17 cellular contexts compared by ENCODE assay signal in genomic region chr1:209158851-209159250, GRCh38.
A peak's percentile ranks its signal among the peaks of the same experiment; 100 is the strongest.
DNase-seq lines count a peak whose midpoint lies in the region; ATAC-seq and TF ChIP-seq lines count a peak whose summit lies in the region.
"Had no signal": no experiment of that assay in that cellular context is flagged by ENCODE, and none has a peak within 500 bp of the region (broad histone marks: within the 10 kb centered on the region; RNA-seq: fewer than 3 reads in every experiment).

No MANE protein-coding gene starts in this region.

- H3K27me3 Mint-ChIP-seq in glutamatergic neuron (ENCODE audit: unreplicated experiment): peaks cover 4% of the 10 kb centered on the region

- no peak overlapping the region; the same call in 1 of the 2 replicates for H3K9ac ChIP-seq in HUES64 (ENCODE audit: low read depth, low read length)
- no peak overlapping the region for H3K9ac ChIP-seq in colonic mucosa (ENCODE audit: low read depth in 2 of 2, low read length in 2 of 2)

- intact Hi-C loops in colonic mucosa (cut with DNase I): no loop called here

- H3K36me3 ChIP-seq in HUES64 (ENCODE audit: insufficient read depth, low read length) (no peaks in the 10 kb centered on the region), colonic mucosa (no peaks in the 10 kb centered on the region)
- H3K36me3 ChIP-seq: MG63 had no signal

- no peaks in the 10 kb centered on the region for H3K36me3 Mint-ChIP-seq in glutamatergic neuron (ENCODE audit: unreplicated experiment)

- TF ChIP-seq CTCF in glutamatergic neuron (IDR thresholded peaks at IDR 0.05; ENCODE audit: partially characterized antibody, unreplicated experiment) (no peak), colonic mucosa (IDR thresholded peaks at IDR 0.05) (no peak)

- ATAC-seq in GM19023 (IDR thresholded peaks at IDR 0.05; ENCODE audit: unreplicated experiment): no peak

- H3K4me3 ChIP-seq in HUES64 (ENCODE audit: low read length) (no peak overlapping the region), colonic mucosa (no peak overlapping the region)
- H3K4me3 ChIP-seq: MG63 had no signal

- peak; percentile 59 for DNase-seq in DMS 273 (lab: John Stamatoyannopoulos, UW; ENCODE audit: unreplicated experiment)
- DNase-seq in NCI-H69 (lab: John Stamatoyannopoulos, UW): peak; percentile 23
- DNase-seq in glutamatergic neuron: no peak
- no peak for DNase-seq in stimulated activated CD8-positive, alpha-beta memory T cell treated with anti-CD3 and anti-CD28 coated beads, Interleukin-4, amount 100 ng/mL, for 48 hours
- DNase-seq in colonic mucosa: no peak
- DNase-seq: IMR-90, KG1, MG63, NCI-H1105 treated with DMSO at 0.1 percent for 48 hours, NCI-H146, NCI-H1930, NCI-H526 treated with DMSO at 0.1 percent for 48 hours, Right ventricle myocardium superior, RPMI8226, T-helper 1 cell had no signal

- peaks cover 36% of the 10 kb centered on the region for H3K4me1 Mint-ChIP-seq in glutamatergic neuron (ENCODE audit: low read depth, unreplicated experiment)

- H3K9me3 Mint-ChIP-seq in glutamatergic neuron (ENCODE audit: unreplicated experiment): peaks cover 4% of the 10 kb centered on the region

- H3K9me3 ChIP-seq in HUES64 (ENCODE audit: insufficient read depth, low read depth, low read length) (no peaks in the 10 kb centered on the region), colonic mucosa (no peaks in the 10 kb centered on the region)
- H3K9me3 ChIP-seq: MG63 had no signal

- no CpG with 5 or more reads among the region's 1 CpG for WGBS in HUES64

- H3K4me3 Mint-ChIP-seq in glutamatergic neuron (ENCODE audit: unreplicated experiment): no peak overlapping the region

- H3K27me3 ChIP-seq in HUES64 (ENCODE audit: insufficient read depth, low read length) (no peaks in the 10 kb centered on the region), colonic mucosa (no peaks in the 10 kb centered on the region)
- H3K27me3 ChIP-seq: MG63 had no signal

- H3K27ac ChIP-seq in HUES64 (ENCODE audit: low read depth, low read length) (peak overlapping the region; percentile 17; the same call in 1 of the 2 replicates), colonic mucosa (no peak overlapping the region)

- H3K4me1 ChIP-seq in HUES64 (ENCODE audit: insufficient read depth, low read length) (peaks cover 46% of the 10 kb centered on the region), colonic mucosa (no peaks in the 10 kb centered on the region)

- peak overlapping the region; percentile 60 for H3K27ac Mint-ChIP-seq in glutamatergic neuron (ENCODE audit: unreplicated experiment)

Comparison
In these comparisons a context has a peak if more than half of its experiments do, and no peak if none do; other contexts are left out.
1. DNase-seq: peak in DMS 273 (single experiment) and NCI-H69 (single experiment); none in glutamatergic neuron (single experiment), stimulated activated CD8-positive, alpha-beta memory T cell treated with anti-CD3 and anti-CD28 coated beads, Interleukin-4, amount 100 ng/mL, for 48 hours (single experiment) and colonic mucosa (single experiment).